28 cellular contexts compared by ENCODE assay signal in the genomic region with DNA sequence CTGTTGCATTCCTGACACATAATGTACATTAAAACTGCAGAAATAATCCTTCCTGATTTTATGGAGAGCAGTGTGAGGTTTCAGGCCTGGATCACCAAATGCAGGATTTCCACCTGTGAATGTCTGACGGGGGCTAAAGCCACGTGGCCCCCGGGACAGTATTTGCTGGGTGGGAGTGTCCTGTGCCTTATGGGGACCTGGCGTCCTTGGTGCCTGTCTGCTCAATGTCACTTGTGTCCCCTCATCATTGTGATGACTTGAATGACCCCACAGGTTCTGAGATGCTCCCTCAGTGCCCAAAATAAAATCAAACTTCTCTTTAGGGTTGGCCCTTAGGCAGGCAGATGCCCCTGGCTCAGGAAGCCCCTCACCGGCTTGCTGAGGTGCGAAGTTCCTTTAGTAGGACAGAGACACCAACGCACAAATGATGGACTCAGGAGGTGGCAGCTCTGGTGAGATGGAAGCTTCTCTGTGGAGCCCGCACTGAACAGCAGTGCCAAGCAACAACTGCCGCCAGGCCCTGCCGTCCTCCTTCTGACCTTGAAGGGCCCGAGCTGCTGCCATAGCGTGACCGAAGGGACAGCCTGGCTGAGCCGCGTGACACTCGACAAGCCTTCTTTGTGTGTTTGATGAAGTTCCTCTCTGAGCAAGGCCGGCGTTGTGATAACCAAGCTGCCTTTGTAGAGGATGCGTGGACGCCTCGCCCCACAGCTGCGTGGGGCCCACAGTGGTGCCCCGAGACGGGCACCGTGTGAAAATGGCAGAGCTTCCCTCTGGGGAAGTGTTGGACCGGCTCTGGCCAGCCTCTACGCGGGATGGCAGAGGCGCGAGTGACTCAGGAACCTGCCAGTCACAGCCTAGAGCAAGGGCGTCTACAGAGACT. TPM values are rescaled to one million over a fixed set of nuclear protein-coding genes. Genes with fewer than 3 reads are reported as not detected.
DNase-seq lines count a peak whose midpoint lies in the region; ATAC-seq lines count a peak whose summit lies in the region.
"Had no signal": no experiment of that assay in that cellular context is flagged by ENCODE, and none has a peak within 500 bp of the region (broad histone marks: within the 10 kb centered on the region; RNA-seq: fewer than 3 reads in every experiment).

No MANE protein-coding gene starts in this region.

- no peak overlapping the region for H3K9ac ChIP-seq in BLaER1

- ATAC-seq in HG03139 (IDR thresholded peaks at IDR 0.05; ENCODE audit: unreplicated experiment) = no peak
- ATAC-seq in HG03025 (IDR thresholded peaks at IDR 0.05; ENCODE audit: low FRiP score, unreplicated experiment) = no peak
- ATAC-seq: body of pancreas had no signal

- H3K4me2 ChIP-seq in BLaER1 = peak overlapping the region; percentile 92; the same call in 1 of the 2 replicates
- H3K4me2 ChIP-seq: PC-9 had no signal

- no peaks in the 10 kb centered on the region for H4K20me1 ChIP-seq in BLaER1

- no peaks in the 10 kb centered on the region for H3K9me3 ChIP-seq in BLaER1
- H3K9me3 ChIP-seq: body of pancreas, neutrophil had no signal

- H3K27ac ChIP-seq in BLaER1 (no peak overlapping the region), angular gyrus (ENCODE audit: low read depth, low read length) (peak overlapping the region; percentile 54)
- H3K27ac ChIP-seq: body of pancreas, C4-2B, neutrophil, PC-9 had no signal

- no peak overlapping the region for H3K4me3 ChIP-seq in BLaER1
- H3K4me3 ChIP-seq: body of pancreas, PC-9 had no signal

- peaks cover 71% of the 10 kb centered on the region for H3K4me1 ChIP-seq in BLaER1

- H3K36me3 ChIP-seq in BLaER1 = no peaks in the 10 kb centered on the region
- H3K36me3 ChIP-seq: neutrophil had no signal

- peak; percentile 73 for DNase-seq in inferior parietal cortex (ENCODE audit: extremely low spot score)
- peak; percentile 93 for DNase-seq in pons (ENCODE audit: low spot score)
- no peak for DNase-seq in A172 (ENCODE audit: low spot score)
- no peak for DNase-seq in AG20443 (ENCODE audit: low spot score)
- DNase-seq: ACHN; activated CD4-positive, alpha-beta T cell treated with anti-CD3 and anti-CD28 coated beads for 4 hours; activated gamma-delta T cell treated with Interleukin-2 at 50 U/mL for 16 hours; activated T-cell treated with anti-CD3 and anti-CD28 coated beads, Interleukin-2, amount 50 U/mL, for 1 hour; body of pancreas; DND-41; effector CD4-positive, alpha-beta T cell; glutamatergic neuron; kidney glomerular epithelial cell; NCI-H1092; NCI-H2029; NCI-H526; PC-9; SHP77 treated with DMSO at 0.1 percent for 48 hours had no signal

- no peaks in the 10 kb centered on the region for H3K27me3 ChIP-seq in BLaER1
- H3K27me3 ChIP-seq: body of pancreas, neutrophil had no signal

RNA-seq across cellular contexts. Expression of a gene that starts 30.9 kb away (rescaled TPM):
- total RNA-seq in A172 (2014; rRNA removed; shearing (Covaris generic)) = not detected in 2 replicates
- total RNA-seq: activated CD8-positive, alpha-beta memory T cell treated with anti-CD3 and anti-CD28 coated beads for 36 hours; body of pancreas; cerebellum; myocyte; PC-9 had no signal

RNA-seq across cellular contexts. Expression of a gene that starts 50.6 kb away (rescaled TPM):
- total RNA-seq in A172 (2014; rRNA removed; shearing (Covaris generic)) = not detected in 2 replicates
- total RNA-seq: activated CD8-positive, alpha-beta memory T cell treated with anti-CD3 and anti-CD28 coated beads for 36 hours; myocyte; PC-9; ureter had no signal

Comparison
In these comparisons a context has a peak if more than half of its experiments do, and no peak if none do; other contexts are left out.
1. DNase-seq: peak in inferior parietal cortex (single experiment) and pons (single experiment); none in A172 (single experiment) and AG20443 (single experiment).